8 cellular contexts compared by ENCODE assay signal in the genomic region with DNA sequence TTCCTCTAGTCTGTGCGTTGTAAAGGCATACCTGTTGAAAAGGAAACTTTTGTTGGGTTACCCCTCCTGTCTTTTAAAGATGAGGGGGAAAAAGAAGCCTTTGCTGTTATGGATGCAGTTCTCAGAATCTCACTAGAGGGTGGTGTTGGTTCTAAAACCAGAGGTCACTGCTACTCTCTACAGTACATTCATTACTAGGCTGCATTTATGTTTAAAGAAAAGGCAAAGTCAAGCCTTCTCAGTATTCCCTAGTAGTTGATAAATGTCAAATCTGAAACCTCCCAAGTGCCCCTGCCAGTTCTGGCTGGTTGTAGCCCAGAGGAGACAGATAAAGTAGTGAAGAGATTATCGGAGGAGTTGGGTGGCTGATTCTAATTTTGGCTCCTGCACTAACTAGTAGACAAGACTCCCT.
A peak's percentile ranks its signal among the peaks of the same experiment; 100 is the strongest.
DNase-seq lines count a peak whose midpoint lies in the region; ATAC-seq and TF ChIP-seq lines count a peak whose summit lies in the region.

No MANE protein-coding gene starts in this region.

- no peak overlapping the region for H3K27ac Mint-ChIP-seq in stimulated activated effector memory CD8-positive, alpha-beta T cell treated with anti-CD3 and anti-CD28 coated beads, Interleukin-12 subunit alpha, Interleukin-12 subunit beta, amount 100 ng/mL, for 72 hours

- peaks cover 19% of the 10 kb centered on the region for H3K4me1 Mint-ChIP-seq in stimulated activated effector memory CD8-positive, alpha-beta T cell treated with anti-CD3 and anti-CD28 coated beads, Interleukin-12 subunit alpha, Interleukin-12 subunit beta, amount 100 ng/mL, for 72 hours

- H3K27ac ChIP-seq in 22Rv1, result no peak overlapping the region

- no peaks in the 10 kb centered on the region for H3K9me3 Mint-ChIP-seq in stimulated activated effector memory CD8-positive, alpha-beta T cell treated with anti-CD3 and anti-CD28 coated beads, Interleukin-12 subunit alpha, Interleukin-12 subunit beta, amount 100 ng/mL, for 72 hours

- peak; percentile 83 for TF ChIP-seq CTCF in 22Rv1 (IDR thresholded peaks at IDR 0.05)

- H3K36me3 Mint-ChIP-seq in stimulated activated effector memory CD8-positive, alpha-beta T cell treated with anti-CD3 and anti-CD28 coated beads, Interleukin-12 subunit alpha, Interleukin-12 subunit beta, amount 100 ng/mL, for 72 hours, result peaks cover 5% of the 10 kb centered on the region

- H3K4me3 Mint-ChIP-seq in stimulated activated effector memory CD8-positive, alpha-beta T cell treated with anti-CD3 and anti-CD28 coated beads, Interleukin-12 subunit alpha, Interleukin-12 subunit beta, amount 100 ng/mL, for 72 hours, result no peak overlapping the region

- ATAC-seq in HG02885 (IDR thresholded peaks at IDR 0.05; ENCODE audit: poor library complexity, unreplicated experiment), result peak; percentile 30
- peak; percentile 33 for ATAC-seq in stimulated activated effector memory CD8-positive, alpha-beta T cell treated with anti-CD3 and anti-CD28 coated beads, Interleukin-12 subunit alpha, Interleukin-12 subunit beta, amount 100 ng/mL, for 72 hours

- DNase-seq in EL (peak; percentile 47), NCI-H774 (lab: John Stamatoyannopoulos, UW) (peak; percentile 60), astrocyte of the hippocampus (ENCODE audit: low read depth, low spot score) (peak; percentile 75), hippocampal formation (lab: John Stamatoyannopoulos, UW) (peak; percentile 29 to 88), T-helper 9 cell (no peak)
- DNase-seq in stimulated activated effector memory CD8-positive, alpha-beta T cell treated with anti-CD3 and anti-CD28 coated beads, Interleukin-12 subunit alpha, Interleukin-12 subunit beta, amount 100 ng/mL, for 72 hours (ENCODE audit: low spot score in 2 of 2), result no peak

Comparison
In these comparisons a context has a peak if more than half of its experiments do, and no peak if none do; other contexts are left out.
1. DNase-seq: peak in EL (single experiment), NCI-H774 (single experiment), astrocyte of the hippocampus (single experiment) and hippocampal formation (2 of 2); none in stimulated activated effector memory CD8-positive, alpha-beta T cell treated with anti-CD3 and anti-CD28 coated beads, Interleukin-12 subunit alpha, Interleukin-12 subunit beta, amount 100 ng/mL, for 72 hours (0 of 2) and T-helper 9 cell (single experiment).